In genomic region chr12:66092559-66093269, GRCh38 we compare ENCODE assay signal across 11 cellular contexts. TPM values are rescaled to one million over a fixed set of nuclear protein-coding genes. Genes with fewer than 3 reads are reported as not detected.
DNase-seq lines count a peak whose midpoint lies in the region; ATAC-seq, FAIRE-seq and TF ChIP-seq lines count a peak whose summit lies in the region.
"Had no signal": no experiment of that assay in that cellular context is flagged by ENCODE, and none has a peak within 500 bp of the region (broad histone marks: within the 10 kb centered on the region; RNA-seq: fewer than 3 reads in every experiment).

No MANE protein-coding gene starts in this region.

- DNase-seq in mesothelial cell of epicardium (ENCODE audit: low spot score in 2 of 2, unreplicated experiment in 2 of 2) (no peak), NCI-H2029 (lab: John Stamatoyannopoulos, UW) (no peak)
- DNase-seq: activated T-cell treated with anti-CD3 and anti-CD28 coated beads, Interleukin-2, amount 50 U/mL, for 72 hours; islet precursor cell; NCI-H510A treated with DMSO at 0.1 percent for 48 hours had no signal

- peaks cover 12% of the 10 kb centered on the region for H3K27me3 Mint-ChIP-seq in activated T-helper 17 cell treated with anti-CD3 and anti-CD28 coated beads, Interleukin-2, amount 50 U/mL, for 72 hours
- H3K27me3 Mint-ChIP-seq in mesothelial cell of epicardium (ENCODE audit: low read depth) = no peaks in the 10 kb centered on the region

- ATAC-seq in HG02884 (IDR thresholded peaks at IDR 0.05; ENCODE audit: unreplicated experiment) (peak; percentile 59), GM21528 (IDR thresholded peaks at IDR 0.05; ENCODE audit: low FRiP score, unreplicated experiment) (no peak), HG03095 (IDR thresholded peaks at IDR 0.05; ENCODE audit: unreplicated experiment) (no peak), HG02798 (IDR thresholded peaks at IDR 0.05; ENCODE audit: poor library complexity, unreplicated experiment) (no peak)
- peak; percentile 26 for ATAC-seq in activated T-helper 17 cell treated with anti-CD3 and anti-CD28 coated beads, Interleukin-2, amount 50 U/mL, for 72 hours (replicated peaks)

- no peaks in the 10 kb centered on the region for H3K9me3 Mint-ChIP-seq in activated T-helper 17 cell treated with anti-CD3 and anti-CD28 coated beads, Interleukin-2, amount 50 U/mL, for 72 hours
- no peaks in the 10 kb centered on the region for H3K9me3 Mint-ChIP-seq in mesothelial cell of epicardium
- H3K9me3 Mint-ChIP-seq: activated T-cell treated with anti-CD3 and anti-CD28 coated beads, Interleukin-2, amount 50 U/mL, for 72 hours had no signal

- no peaks in the 10 kb centered on the region for H3K4me1 Mint-ChIP-seq in activated T-helper 17 cell treated with anti-CD3 and anti-CD28 coated beads, Interleukin-2, amount 50 U/mL, for 72 hours
- peaks cover 8% of the 10 kb centered on the region for H3K4me1 Mint-ChIP-seq in mesothelial cell of epicardium

- peak; percentile 77 for FAIRE-seq in G401.6 (lab: Jason Lieb, UNC)

- no peak overlapping the region for H3K27ac Mint-ChIP-seq in activated T-helper 17 cell treated with anti-CD3 and anti-CD28 coated beads, Interleukin-2, amount 50 U/mL, for 72 hours
- peak overlapping the region; percentile 18 for H3K27ac Mint-ChIP-seq in mesothelial cell of epicardium
- H3K27ac Mint-ChIP-seq: activated T-cell treated with anti-CD3 and anti-CD28 coated beads, Interleukin-2, amount 50 U/mL, for 72 hours had no signal

- H3K36me3 Mint-ChIP-seq in activated T-helper 17 cell treated with anti-CD3 and anti-CD28 coated beads, Interleukin-2, amount 50 U/mL, for 72 hours (ENCODE audit: low read depth) = no peaks in the 10 kb centered on the region
- H3K36me3 Mint-ChIP-seq in mesothelial cell of epicardium = no peaks in the 10 kb centered on the region

- H3K4me3 Mint-ChIP-seq in activated T-helper 17 cell treated with anti-CD3 and anti-CD28 coated beads, Interleukin-2, amount 50 U/mL, for 72 hours = no peak overlapping the region
- H3K4me3 Mint-ChIP-seq in mesothelial cell of epicardium = no peak overlapping the region
- H3K4me3 Mint-ChIP-seq: activated T-cell treated with anti-CD3 and anti-CD28 coated beads, Interleukin-2, amount 50 U/mL, for 72 hours had no signal

- no peak for TF ChIP-seq CTCF in mesothelial cell of epicardium (IDR thresholded peaks at IDR 0.05; ENCODE audit: unreplicated experiment)

RNA-seq across cellular contexts. Expression of gene LLPH, which starts 37.8 kb away (rescaled TPM):
- total RNA-seq in activated T-helper 17 cell treated with anti-CD3 and anti-CD28 coated beads, Interleukin-2, amount 50 U/mL, for 72 hours = 10 to 100 TPM; 20.6 to 37.0 TPM
- 21.0 to 22.8 TPM (median 22.8 TPM) in 3 replicates for total RNA-seq in mesothelial cell of epicardium

Comparison
In these comparisons a context has a peak if more than half of its experiments do, and no peak if none do; other contexts are left out.
1. ATAC-seq: peak in HG02884 (single experiment) and activated T-helper 17 cell treated with anti-CD3 and anti-CD28 coated beads, Interleukin-2, amount 50 U/mL, for 72 hours (single experiment); none in GM21528 (single experiment), HG03095 (single experiment) and HG02798 (single experiment).